Comparison of ENCODE assay signal across 24 cellular contexts in genomic region chr5:103901885-103902284, GRCh38.
"Had no signal": no experiment of that assay in that cellular context is flagged by ENCODE, and none has a peak within 500 bp of the region (broad histone marks: within the 10 kb centered on the region; RNA-seq: fewer than 3 reads in every experiment).

No MANE protein-coding gene starts in this region.

- DNase-seq: activated CD4-positive, alpha-beta T cell treated with anti-CD3 and anti-CD28 coated beads, Interleukin-2, amount 10 ng/mL, durations not matched to agents 24 days and 14 days; activated CD4-positive, alpha-beta T cell treated with anti-CD3 and anti-CD28 coated beads, Interleukin-2, amount 50 U/mL, for 4 hours; activated CD8-positive, alpha-beta T cell treated with anti-CD3 and anti-CD28 coated beads for 36 hours; activated gamma-delta T cell; activated naive CD4-positive, alpha-beta T cell treated with Interleukin-2 at 50 U/mL for 16 hours; activated naive CD8-positive, alpha-beta T cell treated with anti-CD3 and anti-CD28 coated beads, Interleukin-2, amount 10 ng/mL, durations not matched to agents 7 days and 5 days; activated T-cell treated with anti-CD3 and anti-CD28 coated beads, Interleukin-2, amount 50 U/mL, for 24 hours; amygdala; MM.1S; MV-4-11; NCI-H1092; NCI-H1436 treated with DMSO at 0.1 percent for 48 hours; NCI-H1694 treated with DMSO at 0.1 percent for 48 hours; NCI-H2029; NCI-H345; NCI-H524 treated with DMSO at 0.1 percent for 48 hours; NK-92 treated with Interleukin-12 subunit alpha and Interleukin-12 subunit beta, amount 100 ng/mL, for 24 hours; PC-9; SIG-M5; T1000 had no signal

- H3K9me3 ChIP-seq: ascending aorta had no signal

- H2AFZ ChIP-seq: PC-9 had no signal

- H3K27me3 ChIP-seq: ascending aorta had no signal

- ATAC-seq: activated CD8-positive, alpha-beta T cell treated with anti-CD3 and anti-CD28 coated beads for 36 hours; Right ventricle myocardium inferior had no signal

- H3K4me2 ChIP-seq: KMS-11, PC-9 had no signal

- H3K4me1 ChIP-seq: ascending aorta had no signal

- H3K27ac ChIP-seq: ascending aorta, KMS-11, PC-9, RWPE1 had no signal

- H3K4me3 ChIP-seq: ascending aorta, PC-9 had no signal

- H3K9ac ChIP-seq: KMS-11 had no signal

- H3K36me3 ChIP-seq: ascending aorta had no signal
